ENCODE assay signal across 16 cellular contexts in the genomic region with DNA sequence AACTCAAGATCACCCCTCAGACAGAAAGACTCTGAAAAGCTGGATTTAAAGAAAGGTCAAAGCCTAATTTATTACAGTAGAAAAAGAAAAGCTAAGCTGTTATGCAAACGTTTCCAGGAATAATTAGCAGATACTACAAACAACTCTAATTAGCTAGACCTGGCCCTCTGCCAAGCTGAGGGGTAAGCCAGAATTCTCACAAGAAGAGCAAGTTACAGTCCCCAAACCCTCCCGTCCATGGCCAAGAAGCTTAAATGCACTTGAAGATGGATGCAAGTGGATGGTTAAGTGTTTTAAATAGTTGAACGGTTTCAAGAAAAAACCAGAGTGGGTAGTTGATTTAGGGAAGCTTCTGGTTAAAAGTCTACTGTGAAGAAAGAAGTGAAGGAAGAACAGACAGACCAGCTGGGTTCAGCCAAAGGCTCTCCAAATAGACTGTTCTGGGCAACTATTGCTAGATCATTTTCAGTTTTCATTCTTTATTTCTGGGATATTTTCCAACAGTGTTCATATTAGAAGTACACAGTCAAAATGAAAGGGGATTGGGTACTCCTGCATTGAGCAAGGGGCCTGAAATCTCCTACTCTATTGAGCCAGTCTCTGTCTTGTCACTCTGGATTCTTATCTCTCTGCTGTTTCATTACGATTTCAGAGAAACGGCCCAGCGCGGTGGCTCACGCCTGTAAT. TPM values are rescaled to one million over a fixed set of nuclear protein-coding genes. Genes with fewer than 3 reads are reported as not detected.
DNase-seq lines count a peak whose midpoint lies in the region; TF ChIP-seq lines count a peak whose summit lies in the region.
"Had no signal": no experiment of that assay in that cellular context is flagged by ENCODE, and none has a peak within 500 bp of the region (broad histone marks: within the 10 kb centered on the region; RNA-seq: fewer than 3 reads in every experiment).

No MANE protein-coding gene starts in this region.

- H3K23ac ChIP-seq in mesenchymal stem cell (ENCODE audit: low read length in 2 of 2): no peak overlapping the region

- no peak overlapping the region for H2BK120ac ChIP-seq in mesenchymal stem cell (ENCODE audit: low read depth, low read length)

- no peak overlapping the region for H2BK5ac ChIP-seq in mesenchymal stem cell (ENCODE audit: low read depth, low read length, poor library complexity, severe bottlenecking)

- H3K4me3 Mint-ChIP-seq in nephron progenitor cell: no peak overlapping the region
- H3K4me3 Mint-ChIP-seq: activated naive CD8-positive, alpha-beta T cell treated with anti-CD3 and anti-CD28 coated beads, Interleukin-2, amount 10 ng/mL, durations not matched to agents 7 days and 5 days had no signal

- H3K9me3 Mint-ChIP-seq in nephron progenitor cell: no peaks in the 10 kb centered on the region
- H3K9me3 Mint-ChIP-seq: activated naive CD8-positive, alpha-beta T cell treated with anti-CD3 and anti-CD28 coated beads, Interleukin-2, amount 10 ng/mL, durations not matched to agents 7 days and 5 days had no signal

- peaks cover 60% of the 10 kb centered on the region for H3K36me3 Mint-ChIP-seq in nephron progenitor cell (ENCODE audit: low read depth)

- WGBS in mesenchymal stem cell: 90% methylated on average over 8 of the region's 8 CpGs

- H3K36me3 ChIP-seq in mesenchymal stem cell (ENCODE audit: control insufficient read depth in 1 of 2, insufficient read depth in 2 of 2, low read depth in 1 of 2, low read length in 2 of 2): peaks cover 36 to 59% of the 10 kb centered on the region in 2 experiments

- H3K27me3 ChIP-seq in mesenchymal stem cell (ENCODE audit: control insufficient read depth in 1 of 2, insufficient read depth in 1 of 2, low read length in 2 of 2): no peaks in the 10 kb centered on the region
- H3K27me3 ChIP-seq: heart left ventricle had no signal

- H3K18ac ChIP-seq in mesenchymal stem cell (ENCODE audit: low read depth in 1 of 2, low read length in 2 of 2): no peak overlapping the region

- H3K9ac ChIP-seq in mesenchymal stem cell (ENCODE audit: low read length): no peak overlapping the region

- no peak overlapping the region for H2AK5ac ChIP-seq in mesenchymal stem cell (ENCODE audit: low read length, severe bottlenecking)

- H4K91ac ChIP-seq in mesenchymal stem cell (ENCODE audit: low read length): no peak overlapping the region

- peak overlapping the region; percentile 17 for H3K27ac Mint-ChIP-seq in nephron progenitor cell

- no peaks in the 10 kb centered on the region for H3K9me3 ChIP-seq in mesenchymal stem cell (ENCODE audit: control insufficient read depth, low read length)
- H3K9me3 ChIP-seq: heart left ventricle, prostate gland had no signal

- no peak overlapping the region for H3K4me3 ChIP-seq in mesenchymal stem cell (ENCODE audit: insufficient read depth in 1 of 2, low read depth in 1 of 2, low read length in 2 of 2)
- H3K4me3 ChIP-seq: heart left ventricle, prostate gland had no signal

- DNase-seq in AG09319 (ENCODE audit: extremely low read depth, low read depth): peak; percentile 28
- DNase-seq in MV-4-11 (lab: John Stamatoyannopoulos, UW): peak; percentile 54
- DNase-seq in cerebellum (ENCODE audit: low spot score): peak; percentile 20
- DNase-seq in nephron progenitor cell: no peak
- DNase-seq in stimulated activated CD4-positive, alpha-beta T cell treated with anti-CD3 and anti-CD28 coated beads, Interleukin-2, amount 100 ng/mL, for 48 hours: no peak
- DNase-seq in activated CD8-positive, alpha-beta memory T cell treated with anti-CD3 and anti-CD28 coated beads, Interleukin-2, amount 50 U/mL, for 48 hours: no peak
- DNase-seq in mesenchymal stem cell: no peak
- no peak for DNase-seq in activated naive CD4-positive, alpha-beta T cell treated with anti-CD3 and anti-CD28 coated beads, Interleukin-2, amount 50 U/mL, for 16 hours
- DNase-seq: activated CD4-positive, CD25-positive, alpha-beta regulatory T cell; activated naive CD8-positive, alpha-beta T cell treated with anti-CD3 and anti-CD28 coated beads, Interleukin-2, amount 10 ng/mL, durations not matched to agents 7 days and 5 days; cerebellar nuclear complex; heart left ventricle; NCI-H1092 treated with DMSO at 0.1 percent for 48 hours; NCI-H510A; T-helper 1 cell had no signal

- H2BK15ac ChIP-seq in mesenchymal stem cell (ENCODE audit: low read depth, poor library complexity, severe bottlenecking): no peak overlapping the region

- peaks cover 36% of the 10 kb centered on the region for H3K4me1 Mint-ChIP-seq in nephron progenitor cell

- H2AFZ ChIP-seq in mesenchymal stem cell (ENCODE audit: low read depth, low read length): no peak overlapping the region

- TF ChIP-seq CTCF in AG09319 (IDR thresholded peaks at IDR 0.05; ENCODE audit: low read depth, low read length) (no peak), nephron progenitor cell (IDR thresholded peaks at IDR 0.05) (no peak)

- H3K14ac ChIP-seq in mesenchymal stem cell (ENCODE audit: low read length in 2 of 2): no peak overlapping the region

- no peak overlapping the region for H3K4ac ChIP-seq in mesenchymal stem cell (ENCODE audit: low read depth in 1 of 2, low read length in 2 of 2)

- H3K27me3 Mint-ChIP-seq in nephron progenitor cell (ENCODE audit: low read depth, poor library complexity): no peaks in the 10 kb centered on the region
- H3K27me3 Mint-ChIP-seq: activated naive CD8-positive, alpha-beta T cell treated with anti-CD3 and anti-CD28 coated beads, Interleukin-2, amount 10 ng/mL, durations not matched to agents 7 days and 5 days had no signal

- peaks cover 38% of the 10 kb centered on the region for H3K79me1 ChIP-seq in mesenchymal stem cell (replicated peaks; ENCODE audit: low read length, poor library complexity, severe bottlenecking)

- no peak overlapping the region for H4K8ac ChIP-seq in mesenchymal stem cell (ENCODE audit: low read length)

- H3K4me2 ChIP-seq in mesenchymal stem cell (ENCODE audit: low read length, poor library complexity, severe bottlenecking): no peak overlapping the region

- no peak overlapping the region for H2BK12ac ChIP-seq in mesenchymal stem cell (ENCODE audit: low read length in 2 of 2)

- no peak overlapping the region for H3K27ac ChIP-seq in mesenchymal stem cell (ENCODE audit: low read length, poor library complexity, severe bottlenecking)
- H3K27ac ChIP-seq: prostate gland had no signal

- no peaks in the 10 kb centered on the region for H3K4me1 ChIP-seq in mesenchymal stem cell (ENCODE audit: control insufficient read depth, insufficient read depth, low read depth, low read length)

RNA-seq across cellular contexts. Expression of a gene that starts 4.8 kb away (rescaled TPM):
- 19.7 TPM for total RNA-seq in cerebellum
- 18.5 TPM for polyA plus RNA-seq in mesenchymal stem cell (2013, experiment 1 of 2)
- polyA plus RNA-seq in mesenchymal stem cell (2013, experiment 2 of 2): 19.6 TPM

RNA-seq across cellular contexts. Expression of a gene that starts 25.7 kb away (rescaled TPM):
- total RNA-seq in cerebellum: 8.1 TPM
- polyA plus RNA-seq in mesenchymal stem cell (2013, experiment 1 of 2): 5.8 TPM
- polyA plus RNA-seq in mesenchymal stem cell (2013, experiment 2 of 2): 6.0 TPM

Comparison
In these comparisons a context has a peak if more than half of its experiments do, and no peak if none do; other contexts are left out.
1. DNase-seq: peak in AG09319 (single experiment), MV-4-11 (single experiment) and cerebellum (single experiment); none in nephron progenitor cell (single experiment), stimulated activated CD4-positive, alpha-beta T cell treated with anti-CD3 and anti-CD28 coated beads, Interleukin-2, amount 100 ng/mL, for 48 hours (0 of 2), activated CD8-positive, alpha-beta memory T cell treated with anti-CD3 and anti-CD28 coated beads, Interleukin-2, amount 50 U/mL, for 48 hours (single experiment), mesenchymal stem cell (single experiment) and activated naive CD4-positive, alpha-beta T cell treated with anti-CD3 and anti-CD28 coated beads, Interleukin-2, amount 50 U/mL, for 16 hours (single experiment).